ENCODE assay signal across 8 cellular contexts in genomic region chr18:9613550-9614400, GRCh38. TPM values are rescaled to one million over a fixed set of nuclear protein-coding genes. Genes with fewer than 3 reads are reported as not detected.
A peak's percentile ranks its signal among the peaks of the same experiment; 100 is the strongest.
DNase-seq lines count a peak whose midpoint lies in the region; ATAC-seq and TF ChIP-seq lines count a peak whose summit lies in the region.

No MANE protein-coding gene starts in this region.

- H3K4me2 ChIP-seq in DND-41 (ENCODE audit: insufficient read depth, low read length), result peak overlapping the region; percentile 72

- peak overlapping the region; percentile 86 for H3K9ac ChIP-seq in DND-41 (ENCODE audit: low read depth, low read length)

- peak overlapping the region; percentile 78 for H2AFZ ChIP-seq in DND-41 (ENCODE audit: low read depth, low read length)

- peak; percentile 28 for ATAC-seq in DND-41 (ENCODE audit: insufficient read depth, low read depth)
- ATAC-seq in GM21526 (IDR thresholded peaks at IDR 0.05; ENCODE audit: low FRiP score, unreplicated experiment), result peak; percentile 30

- H3K27me3 Mint-ChIP-seq in IgD-negative memory B cell, result no peaks in the 10 kb centered on the region
- no peaks in the 10 kb centered on the region for H3K27me3 Mint-ChIP-seq in T-helper 1 cell treated with Interleukin-12 subunit alpha and Interleukin-12 subunit beta and Interleukin-4 antibody, amounts not matched to agents 30 μg/mL and 1 μg/mL, for 36 hours (ENCODE audit: low read depth)

- H3K27me3 ChIP-seq in DND-41 (ENCODE audit: insufficient read depth, low read length, poor library complexity), result no peaks in the 10 kb centered on the region

- H3K4me1 Mint-ChIP-seq in IgD-negative memory B cell, result peaks cover 23 to 31% (median 24%) of the 10 kb centered on the region in 3 donors
- H3K4me1 Mint-ChIP-seq in T-helper 1 cell treated with Interleukin-12 subunit alpha and Interleukin-12 subunit beta and Interleukin-4 antibody, amounts not matched to agents 30 μg/mL and 1 μg/mL, for 36 hours (ENCODE audit: low read depth), result peaks cover 40% of the 10 kb centered on the region

- no peaks in the 10 kb centered on the region for H3K9me3 Mint-ChIP-seq in IgD-negative memory B cell
- H3K9me3 Mint-ChIP-seq in T-helper 1 cell treated with Interleukin-12 subunit alpha and Interleukin-12 subunit beta and Interleukin-4 antibody, amounts not matched to agents 30 μg/mL and 1 μg/mL, for 36 hours, result no peaks in the 10 kb centered on the region

- peak overlapping the region; percentile 63 for H3K27ac ChIP-seq in DND-41 (ENCODE audit: low read length)

- H3K4me3 ChIP-seq in DND-41 (ENCODE audit: low read depth in 1 of 2, low read length in 2 of 2) (peak overlapping the region; percentile 47 to 72), astrocyte of the cerebellum (ENCODE audit: low read depth, low read length) (peak overlapping the region; percentile 79)

- no peaks in the 10 kb centered on the region for H3K9me3 ChIP-seq in DND-41 (ENCODE audit: insufficient read depth, low read length, severe bottlenecking)

- H3K79me2 ChIP-seq in DND-41 (ENCODE audit: insufficient read depth, low read length), result peaks cover 57% of the 10 kb centered on the region

- peak overlapping the region; percentile 90 to 100 (median 96) for H3K4me3 Mint-ChIP-seq in IgD-negative memory B cell
- peak overlapping the region; percentile 92 for H3K4me3 Mint-ChIP-seq in T-helper 1 cell treated with Interleukin-12 subunit alpha and Interleukin-12 subunit beta and Interleukin-4 antibody, amounts not matched to agents 30 μg/mL and 1 μg/mL, for 36 hours

- in situ Hi-C loops in astrocyte of the cerebellum (cut with HindIII; ENCODE audit: low sequenced_read_pairs), result no loop called here

- H3K27ac Mint-ChIP-seq in IgD-negative memory B cell, result peak overlapping the region; percentile 78 to 95 (median 86)
- H3K27ac Mint-ChIP-seq in T-helper 1 cell treated with Interleukin-12 subunit alpha and Interleukin-12 subunit beta and Interleukin-4 antibody, amounts not matched to agents 30 μg/mL and 1 μg/mL, for 36 hours, result peak overlapping the region; percentile 85

- DNase-seq in DND-41 (peak; percentile 61), astrocyte of the cerebellum (ENCODE audit: low read depth) (no peak), hypothalamus (lab: John Stamatoyannopoulos, UW) (peak in 44 of 51 donors; percentile 8 to 73 (median 37)), renal cortical epithelial cell (ENCODE audit: low read depth) (peak; percentile 45), NCI-H2029 treated with DMSO at 0.1 percent for 48 hours (lab: John Stamatoyannopoulos, UW) (no peak)

- peaks cover 28% of the 10 kb centered on the region for H4K20me1 ChIP-seq in DND-41 (ENCODE audit: insufficient read depth, low read length)

- peaks cover 13% of the 10 kb centered on the region for H3K36me3 ChIP-seq in DND-41 (ENCODE audit: insufficient read depth, low read length)

- H3K36me3 Mint-ChIP-seq in IgD-negative memory B cell, result peaks cover 4% of the 10 kb centered on the region
- H3K36me3 Mint-ChIP-seq in T-helper 1 cell treated with Interleukin-12 subunit alpha and Interleukin-12 subunit beta and Interleukin-4 antibody, amounts not matched to agents 30 μg/mL and 1 μg/mL, for 36 hours (ENCODE audit: low read depth), result peaks cover 11% of the 10 kb centered on the region

- TF ChIP-seq CTCF in DND-41 (IDR thresholded peaks at IDR 0.05; ENCODE audit: borderline replicate concordance, extremely low read depth, low read length, poor library complexity, severe bottlenecking) (no peak), astrocyte of the cerebellum (IDR thresholded peaks at IDR 0.05; ENCODE audit: low read depth, low read length, missing control alignments) (no peak)

- H3K4me1 ChIP-seq in DND-41 (ENCODE audit: insufficient read depth, low read length), result peaks cover 61% of the 10 kb centered on the region

RNA-seq across cellular contexts. Expression of gene PPP4R1, which starts 0.6 kb away (rescaled TPM):
- 12.6 TPM for polyA plus RNA-seq in IgD-negative memory B cell
- 152 and 166 TPM in 2 replicates for total RNA-seq in renal cortical epithelial cell

Comparison
In these comparisons a context has a peak if more than half of its experiments do, and no peak if none do; other contexts are left out.
1. DNase-seq: peak in DND-41 (single experiment), hypothalamus (44 of 51) and renal cortical epithelial cell (single experiment); none in astrocyte of the cerebellum (single experiment) and NCI-H2029 treated with DMSO at 0.1 percent for 48 hours (single experiment).